ENCODE assay signal across 16 cellular contexts in the genomic region with DNA sequence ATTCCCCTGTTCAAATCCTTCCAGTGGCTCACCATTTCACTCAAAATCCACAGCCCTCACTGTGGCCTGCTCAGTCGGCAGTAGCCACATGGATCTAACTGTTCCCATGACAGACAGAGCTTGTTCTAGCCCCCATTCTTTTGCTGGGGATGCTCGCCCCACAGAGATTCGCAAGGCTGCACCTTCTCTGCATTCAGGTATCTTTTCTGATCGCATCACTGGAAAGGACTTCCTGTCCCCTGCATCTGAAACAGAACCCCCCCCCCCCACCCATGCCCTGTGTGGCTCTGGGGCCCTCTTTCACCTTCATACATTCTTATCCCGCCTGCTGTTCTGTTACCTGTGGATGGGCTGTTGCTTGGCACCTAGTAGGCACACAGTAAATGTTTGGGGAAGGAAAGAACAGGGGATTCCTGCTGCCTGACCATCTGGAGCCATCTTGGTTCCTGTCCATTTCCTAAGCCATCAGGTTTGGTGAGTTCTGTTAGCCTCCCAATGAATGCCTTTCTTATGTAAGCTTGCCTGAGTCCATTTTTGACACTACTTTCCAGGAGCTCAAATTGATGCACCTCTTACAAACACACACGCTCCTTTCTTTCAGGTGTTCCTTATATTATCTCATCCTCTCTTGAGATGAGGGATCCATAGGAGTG. TPM values are rescaled to one million over a fixed set of nuclear protein-coding genes. Genes with fewer than 3 reads are reported as not detected.
DNase-seq lines count a peak whose midpoint lies in the region; ATAC-seq and TF ChIP-seq lines count a peak whose summit lies in the region.
"Had no signal": no experiment of that assay in that cellular context is flagged by ENCODE, and none has a peak within 500 bp of the region (broad histone marks: within the 10 kb centered on the region; RNA-seq: fewer than 3 reads in every experiment).

No MANE protein-coding gene starts in this region.

- H3K27me3 ChIP-seq in neural progenitor cell, result no peaks in the 10 kb centered on the region
- H3K27me3 ChIP-seq: BLaER1 treated with 17β-estradiol and CSF1 and Interleukin-3, amounts not matched to agents 10 nM and 100 nM had no signal

- no peak overlapping the region for H3K4me3 ChIP-seq in neural progenitor cell
- H3K4me3 ChIP-seq: BLaER1 treated with 17β-estradiol and CSF1 and Interleukin-3, amounts not matched to agents 10 nM and 100 nM; GM23248; HAP-1 had no signal

- H3K4me1 ChIP-seq in neural progenitor cell, result no peaks in the 10 kb centered on the region
- H3K4me1 ChIP-seq: HAP-1 had no signal

- H2AFZ ChIP-seq in neural progenitor cell (replicated peaks), result no peak overlapping the region
- H2AFZ ChIP-seq: GM23248 had no signal

- ATAC-seq in left cardiac atrium, result no peak
- ATAC-seq: CD8-positive, alpha-beta T cell had no signal

- no peaks in the 10 kb centered on the region for H3K9me3 Mint-ChIP-seq in neural progenitor cell
- H3K9me3 Mint-ChIP-seq: CD8-positive, alpha-beta T cell had no signal

- no peaks in the 10 kb centered on the region for H4K20me1 ChIP-seq in neural progenitor cell (ENCODE audit: low read depth)
- H4K20me1 ChIP-seq: BLaER1 treated with 17β-estradiol and CSF1 and Interleukin-3, amounts not matched to agents 10 nM and 100 nM had no signal

- DNase-seq in cerebellar cortex (ENCODE audit: low spot score), result peak; percentile 57
- peak; percentile 15 for DNase-seq in ecto neural progenitor cell (ENCODE audit: low spot score)
- no peak for DNase-seq in neural progenitor cell (ENCODE audit: low spot score)
- no peak for DNase-seq in NCI-H1694 (lab: John Stamatoyannopoulos, UW)
- no peak for DNase-seq in SKM-1 (lab: John Stamatoyannopoulos, UW; ENCODE audit: unreplicated experiment)
- DNase-seq in left cardiac atrium, result no peak
- DNase-seq: Calu3, DMS79 treated with DMSO at 0.1 percent for 48 hours, GM23248 had no signal

- no peaks in the 10 kb centered on the region for H3K36me3 ChIP-seq in neural progenitor cell
- H3K36me3 ChIP-seq: BLaER1 treated with 17β-estradiol and CSF1 and Interleukin-3, amounts not matched to agents 10 nM and 100 nM; HAP-1 had no signal

- no peak overlapping the region for H3K27ac ChIP-seq in neural progenitor cell
- H3K27ac ChIP-seq: BLaER1 treated with 17β-estradiol and CSF1 and Interleukin-3, amounts not matched to agents 10 nM and 100 nM; GM23248 had no signal

- peaks cover 6% of the 10 kb centered on the region for H3K27me3 Mint-ChIP-seq in neural progenitor cell (ENCODE audit: insufficient read depth, low read depth)

- H3K4me2 ChIP-seq in neural progenitor cell, result no peak overlapping the region
- H3K4me2 ChIP-seq: BLaER1 treated with 17β-estradiol and CSF1 and Interleukin-3, amounts not matched to agents 10 nM and 100 nM had no signal

- H3F3A ChIP-seq in neural progenitor cell (ENCODE audit: low read depth), result no peaks in the 10 kb centered on the region

- H3K79me2 ChIP-seq in neural progenitor cell (ENCODE audit: low read depth), result no peaks in the 10 kb centered on the region

- H3K4me1 Mint-ChIP-seq in neural progenitor cell, result peaks cover 6% of the 10 kb centered on the region

- H3K9ac ChIP-seq in neural progenitor cell, result no peak overlapping the region
- H3K9ac ChIP-seq: BLaER1 treated with 17β-estradiol and CSF1 and Interleukin-3, amounts not matched to agents 10 nM and 100 nM; GM23248 had no signal

- TF ChIP-seq CTCF in neural progenitor cell (IDR thresholded peaks at IDR 0.05), result no peak

- intact Hi-C loops in left cardiac atrium (cut with DNase I), result loop anchor here in 1 of 2 donors (5.0 kb wide), 1 partner anchor 33 kb away; no protein-coding TSS in a partner anchor

- H3K36me3 Mint-ChIP-seq in neural progenitor cell, result no peaks in the 10 kb centered on the region
- H3K36me3 Mint-ChIP-seq: CD8-positive, alpha-beta T cell had no signal

- H3K9me3 ChIP-seq in neural progenitor cell (ENCODE audit: low read depth), result no peaks in the 10 kb centered on the region
- H3K9me3 ChIP-seq: HAP-1 had no signal

- H3K4me3 Mint-ChIP-seq in neural progenitor cell, result no peak overlapping the region
- H3K4me3 Mint-ChIP-seq: B cell; CD8-positive, alpha-beta T cell had no signal

- H3K27ac Mint-ChIP-seq in neural progenitor cell, result peak overlapping the region; percentile 64
- H3K27ac Mint-ChIP-seq: CD8-positive, alpha-beta T cell had no signal

RNA-seq across cellular contexts. Expression of gene PGPEP1L, which starts 42.9 kb away (rescaled TPM):
- total RNA-seq in neural progenitor cell (ENCODE audit: low replicate concordance) (not detected in 2 replicates), left cardiac atrium (1 to 10 TPM; 1.2 to 1.3 TPM)
- total RNA-seq: A172; B cell; Calu3; CD8-positive, alpha-beta T cell; GM23248; H4; HepG2 had no signal

RNA-seq across cellular contexts. Expression of gene SYNM, which starts 54.4 kb away (rescaled TPM):
- 0.84 and 0.97 TPM in 2 replicates for total RNA-seq in neural progenitor cell (ENCODE audit: low replicate concordance)
- 100 to 1,000 TPM; 302 to 329 TPM for total RNA-seq in left cardiac atrium

Comparison
In these comparisons a context has a peak if more than half of its experiments do, and no peak if none do; other contexts are left out.
1. DNase-seq: peak in cerebellar cortex (single experiment) and ecto neural progenitor cell (single experiment); none in neural progenitor cell (single experiment), NCI-H1694 (single experiment), SKM-1 (single experiment) and left cardiac atrium (single experiment).
2. RNA of gene SYNM, which starts 54.4 kb away (total RNA-seq): 302 to 329 TPM in left cardiac atrium; 0.84 to 0.97 TPM in neural progenitor cell; every median in the first group is over 100 times any median in the second.